ENCODE assay signal across 18 cellular contexts in genomic region chr4:5118091-5118786, GRCh38.
A peak's percentile ranks its signal among the peaks of the same experiment; 100 is the strongest.
DNase-seq lines count a peak whose midpoint lies in the region; ATAC-seq, FAIRE-seq and TF ChIP-seq lines count a peak whose summit lies in the region.
"Had no signal": no experiment of that assay in that cellular context is flagged by ENCODE, and none has a peak within 500 bp of the region (broad histone marks: within the 10 kb centered on the region; RNA-seq: fewer than 3 reads in every experiment).

No MANE protein-coding gene starts in this region.

- no peaks in the 10 kb centered on the region for H3K9me2 ChIP-seq in PC-3 (replicated peaks; ENCODE audit: low read length)

- POLR2A ChIA-PET in A549 (lab: Yijun Ruan, JAX) (no interaction called here), PC-3 (lab: Charles Lee; ENCODE audit: unreplicated experiment) (no interaction called here)

- WGBS in A549 (ENCODE audit: missing lambda C conversion rate), result 68% methylated on average over 6 of the region's 6 CpGs

- FAIRE-seq in A549 (lab: Jason Lieb, UNC), result no peak
- FAIRE-seq: GM12878, H54, HepG2 had no signal

- no peak overlapping the region for H3K4me3 Mint-ChIP-seq in stimulated activated effector memory CD8-positive, alpha-beta T cell treated with anti-CD3 and anti-CD28 coated beads, Interleukin-12 subunit alpha, Interleukin-12 subunit beta, amount 100 ng/mL, for 72 hours
- no peak overlapping the region for H3K4me3 Mint-ChIP-seq in activated naive CD4-positive, alpha-beta T cell treated with anti-CD3 and anti-CD28 coated beads, Interleukin-2, amount 10 ng/mL, durations not matched to agents 7 days and 5 days
- H3K4me3 Mint-ChIP-seq: HFFc6 had no signal

- no peak for TF ChIP-seq EP300 in A549 (IDR thresholded peaks at IDR 0.05)

- H3K27me3 ChIP-seq in PC-3 (ENCODE audit: low read length), result no peaks in the 10 kb centered on the region

- no peaks in the 10 kb centered on the region for H3K9me3 ChIP-seq in A549
- no peaks in the 10 kb centered on the region for H3K9me3 ChIP-seq in PC-3 (ENCODE audit: low read length)

- peak overlapping the region; percentile 18; the same call in 1 of the 3 replicates for H3K4me2 ChIP-seq in A549
- H3K4me2 ChIP-seq in PC-3 (ENCODE audit: low read length), result no peak overlapping the region
- H3K4me2 ChIP-seq: KMS-11 had no signal

- no peaks in the 10 kb centered on the region for H3K36me3 Mint-ChIP-seq in stimulated activated effector memory CD8-positive, alpha-beta T cell treated with anti-CD3 and anti-CD28 coated beads, Interleukin-12 subunit alpha, Interleukin-12 subunit beta, amount 100 ng/mL, for 72 hours
- no peaks in the 10 kb centered on the region for H3K36me3 Mint-ChIP-seq in activated naive CD4-positive, alpha-beta T cell treated with anti-CD3 and anti-CD28 coated beads, Interleukin-2, amount 10 ng/mL, durations not matched to agents 7 days and 5 days

- no peaks in the 10 kb centered on the region for H3K9me3 Mint-ChIP-seq in stimulated activated effector memory CD8-positive, alpha-beta T cell treated with anti-CD3 and anti-CD28 coated beads, Interleukin-12 subunit alpha, Interleukin-12 subunit beta, amount 100 ng/mL, for 72 hours
- H3K9me3 Mint-ChIP-seq in activated naive CD4-positive, alpha-beta T cell treated with anti-CD3 and anti-CD28 coated beads, Interleukin-2, amount 10 ng/mL, durations not matched to agents 7 days and 5 days, result no peaks in the 10 kb centered on the region

- H3K27ac Mint-ChIP-seq in stimulated activated effector memory CD8-positive, alpha-beta T cell treated with anti-CD3 and anti-CD28 coated beads, Interleukin-12 subunit alpha, Interleukin-12 subunit beta, amount 100 ng/mL, for 72 hours, result no peak overlapping the region
- H3K27ac Mint-ChIP-seq in activated naive CD4-positive, alpha-beta T cell treated with anti-CD3 and anti-CD28 coated beads, Interleukin-2, amount 10 ng/mL, durations not matched to agents 7 days and 5 days, result no peak overlapping the region
- H3K27ac Mint-ChIP-seq: HFFc6 had no signal

- intact Hi-C loops in PC-3 (cut with micrococcal nuclease), result no loop called here

- CTCF ChIA-PET in A549 (lab: Yijun Ruan, JAX), result no interaction called here
- CTCF ChIA-PET in PC-3 (lab: Charles Lee), result no interaction called here
- CTCF ChIA-PET in activated naive CD4-positive, alpha-beta T cell treated with anti-CD3 and anti-CD28 coated beads, Interleukin-2, amount 10 ng/mL, durations not matched to agents 7 days and 5 days (lab: Charles Lee), result no interaction called here

- H4K20me1 ChIP-seq in PC-3 (ENCODE audit: low read length), result no peaks in the 10 kb centered on the region

- H3K4me1 Mint-ChIP-seq in stimulated activated effector memory CD8-positive, alpha-beta T cell treated with anti-CD3 and anti-CD28 coated beads, Interleukin-12 subunit alpha, Interleukin-12 subunit beta, amount 100 ng/mL, for 72 hours, result no peaks in the 10 kb centered on the region
- no peaks in the 10 kb centered on the region for H3K4me1 Mint-ChIP-seq in activated naive CD4-positive, alpha-beta T cell treated with anti-CD3 and anti-CD28 coated beads, Interleukin-2, amount 10 ng/mL, durations not matched to agents 7 days and 5 days

- H3K27me3 Mint-ChIP-seq in activated naive CD4-positive, alpha-beta T cell treated with anti-CD3 and anti-CD28 coated beads, Interleukin-2, amount 10 ng/mL, durations not matched to agents 7 days and 5 days, result no peaks in the 10 kb centered on the region

- no peaks in the 10 kb centered on the region for H3F3A ChIP-seq in PC-3 (ENCODE audit: low read length, unreplicated experiment)

- TF ChIP-seq CTCF in A549 (IDR thresholded peaks at IDR 0.05) (no peak), PC-3 (conservative IDR thresholded peaks at IDR 0.05; ENCODE audit: low read depth, low read length) (no peak)

- no peak overlapping the region for H3K9ac ChIP-seq in PC-3 (ENCODE audit: low read length)
- H3K9ac ChIP-seq: KMS-11 had no signal

- no peak overlapping the region for H3K4me3 ChIP-seq in A549
- no peak overlapping the region for H3K4me3 ChIP-seq in PC-3 (ENCODE audit: low read length)
- H3K4me3 ChIP-seq: GM12878 had no signal

- no peak for TF ChIP-seq POLR2A in A549 (IDR thresholded peaks at IDR 0.05; ENCODE audit: low read length)

- ATAC-seq in A549, result peak in 1 of 2 experiments; percentile 28; a peak in 2 of 6 replicates
- ATAC-seq in PC-3, result no peak
- ATAC-seq in GM21576 (IDR thresholded peaks at IDR 0.05; ENCODE audit: unreplicated experiment), result no peak
- no peak for ATAC-seq in stimulated activated effector memory CD8-positive, alpha-beta T cell treated with anti-CD3 and anti-CD28 coated beads, Interleukin-12 subunit alpha, Interleukin-12 subunit beta, amount 100 ng/mL, for 72 hours
- ATAC-seq: GM12878, HepG2 had no signal

- no TSS peak for BruUV-seq in PC-3 (replicated peaks; lab: Mats Ljungman, UMichigan)

- DNase-seq in A549 (ENCODE audit: low read depth in 1 of 2, low spot score in 1 of 2), result no peak
- peak; percentile 11 for DNase-seq in GOT3 (lab: John Stamatoyannopoulos, UW)
- DNase-seq in PC-3, result peak; percentile 14
- peak; percentile 19 for DNase-seq in kidney glomerular epithelial cell (lab: John Stamatoyannopoulos, UW)
- no peak for DNase-seq in stimulated activated effector memory CD8-positive, alpha-beta T cell treated with anti-CD3 and anti-CD28 coated beads, Interleukin-12 subunit alpha, Interleukin-12 subunit beta, amount 100 ng/mL, for 72 hours (ENCODE audit: low spot score in 2 of 2)
- DNase-seq in activated naive CD4-positive, alpha-beta T cell treated with anti-CD3 and anti-CD28 coated beads, Interleukin-2, amount 10 ng/mL, durations not matched to agents 7 days and 5 days, result no peak
- DNase-seq: C1 segment of cervical spinal cord, DND-41, HFFc6, NCI-H1417 treated with DMSO at 0.1 percent for 48 hours, NCI-H1930, NCI-H69, Right ventricle myocardium superior had no signal

- H3K36me3 ChIP-seq in PC-3 (ENCODE audit: low read depth, low read length), result no peaks in the 10 kb centered on the region

- no peaks in the 10 kb centered on the region for H3K79me2 ChIP-seq in PC-3 (ENCODE audit: low read length)

- H3K27ac ChIP-seq in A549 (0 out of 6 replicates have a peak overlapping the region, but pooled peaks of 1 of the 2 experiments have one; percentile 28), PC-3 (ENCODE audit: low read length) (no peak overlapping the region)
- H3K27ac ChIP-seq: KMS-11 had no signal

- H3K4me1 ChIP-seq in A549 (peaks cover 28% of the 10 kb centered on the region), PC-3 (ENCODE audit: insufficient read depth, low read length) (peaks cover 6% of the 10 kb centered on the region; the same call in 1 of the 2 replicates)

- no peak overlapping the region for H2AFZ ChIP-seq in PC-3 (ENCODE audit: low read length)

- TF ChIP-seq RAD21 in A549 (conservative IDR thresholded peaks at IDR 0.05 in 1 of 2, IDR thresholded peaks at IDR 0.05 in 1 of 2), result no peak

TF ChIP-seq in A549, 52 proteins besides CTCF, POLR2A, EP300 and RAD21:
- no peak for TF ChIP-seq HEYL (CRISPR knock-in tag; IDR thresholded peaks at IDR 0.05)
- no peak for TF ChIP-seq ZSCAN20 (CRISPR knock-in tag; IDR thresholded peaks at IDR 0.05)
- TF ChIP-seq HMGXB4 (CRISPR knock-in tag; IDR thresholded peaks at IDR 0.05; ENCODE audit: borderline replicate concordance), result no peak
- no peak for TF ChIP-seq ATOH8 (CRISPR knock-in tag; IDR thresholded peaks at IDR 0.05; ENCODE audit: low read depth)
- no peak for TF ChIP-seq SMC3 (IDR thresholded peaks at IDR 0.05)
- no peak for TF ChIP-seq RNF2 (IDR thresholded peaks at IDR 0.05; ENCODE audit: borderline replicate concordance, low read depth)
- TF ChIP-seq HOXB13 (CRISPR knock-in tag; IDR thresholded peaks at IDR 0.05; ENCODE audit: low read depth), result no peak
- no peak for TF ChIP-seq BHLHE40 (IDR thresholded peaks at IDR 0.05; ENCODE audit: low read depth, low read length)
- TF ChIP-seq RARB (CRISPR knock-in tag; IDR thresholded peaks at IDR 0.05), result no peak
- no peak for TF ChIP-seq ZFP36 (IDR thresholded peaks at IDR 0.05; ENCODE audit: borderline replicate concordance, partially characterized antibody)
- TF ChIP-seq SREBF2 (IDR thresholded peaks at IDR 0.05), result no peak
- TF ChIP-seq GATA3 (IDR thresholded peaks at IDR 0.05; ENCODE audit: borderline replicate concordance), result no peak
- TF ChIP-seq USF2 (IDR thresholded peaks at IDR 0.05), result no peak
- TF ChIP-seq JUN (IDR thresholded peaks at IDR 0.05), result no peak

Comparison
In these comparisons a context has a peak if more than half of its experiments do, and no peak if none do; other contexts are left out.
1. DNase-seq: peak in GOT3 (single experiment), PC-3 (single experiment) and kidney glomerular epithelial cell (single experiment); none in A549 (0 of 2), stimulated activated effector memory CD8-positive, alpha-beta T cell treated with anti-CD3 and anti-CD28 coated beads, Interleukin-12 subunit alpha, Interleukin-12 subunit beta, amount 100 ng/mL, for 72 hours (0 of 2) and activated naive CD4-positive, alpha-beta T cell treated with anti-CD3 and anti-CD28 coated beads, Interleukin-2, amount 10 ng/mL, durations not matched to agents 7 days and 5 days (single experiment).